12 cellular contexts compared by ENCODE assay signal in genomic region chr22:35043251-35043931, GRCh38. TPM values are rescaled to one million over a fixed set of nuclear protein-coding genes. Genes with fewer than 3 reads are reported as not detected.
DNase-seq lines count a peak whose midpoint lies in the region; ATAC-seq and TF ChIP-seq lines count a peak whose summit lies in the region.
"Had no signal": no experiment of that assay in that cellular context is flagged by ENCODE, and none has a peak within 500 bp of the region (broad histone marks: within the 10 kb centered on the region; RNA-seq: fewer than 3 reads in every experiment).

No MANE protein-coding gene starts in this region.

- H2AFZ ChIP-seq in OCI-LY3 (ENCODE audit: low read depth, low read length), result no peak overlapping the region

- no peak overlapping the region for H3K9ac ChIP-seq in OCI-LY3 (ENCODE audit: low read length)

- no peaks in the 10 kb centered on the region for H3K79me2 ChIP-seq in DOHH2 (ENCODE audit: control insufficient read depth, low read length)
- H3K79me2 ChIP-seq in OCI-LY3 (ENCODE audit: low read length), result no peaks in the 10 kb centered on the region

- ATAC-seq in GM18873 (IDR thresholded peaks at IDR 0.05; ENCODE audit: low FRiP score, unreplicated experiment) (no peak), GM18519 (IDR thresholded peaks at IDR 0.05; ENCODE audit: low FRiP score, unreplicated experiment) (no peak)

- peaks cover 54% of the 10 kb centered on the region for H3K4me1 ChIP-seq in DOHH2 (ENCODE audit: control insufficient read depth, low read length)
- H3K4me1 ChIP-seq in OCI-LY3 (ENCODE audit: low read length), result peaks cover 18% of the 10 kb centered on the region; the same call in 1 of the 2 replicates
- H3K4me1 ChIP-seq: SJSA1 had no signal

- H3K27ac ChIP-seq in DOHH2 (ENCODE audit: low read depth, low read length) (peak overlapping the region; percentile 91), OCI-LY3 (ENCODE audit: low read length) (no peak overlapping the region)
- H3K27ac ChIP-seq: SJSA1 had no signal

- no peaks in the 10 kb centered on the region for H4K20me1 ChIP-seq in DOHH2 (ENCODE audit: control insufficient read depth, insufficient read depth, low read depth, low read length)
- H4K20me1 ChIP-seq in OCI-LY3 (ENCODE audit: insufficient read depth, low read length), result no peaks in the 10 kb centered on the region

- TF ChIP-seq CTCF in DOHH2 (IDR thresholded peaks at IDR 0.05; ENCODE audit: low read depth, low read length, poor library complexity, severe bottlenecking) (peak; percentile 76), OCI-LY3 (IDR thresholded peaks at IDR 0.05; ENCODE audit: low read depth, low read length) (peak; percentile 83), epithelial cell of proximal tubule (conservative IDR thresholded peaks at IDR 0.05; ENCODE audit: low read depth, low read length) (peak; percentile 51)

- H3K4me2 ChIP-seq in DOHH2 (ENCODE audit: low read length) (peak overlapping the region; percentile 70), OCI-LY3 (ENCODE audit: low read length) (no peak overlapping the region)

- H3K36me3 ChIP-seq in DOHH2 (ENCODE audit: control insufficient read depth, low read length) (no peaks in the 10 kb centered on the region), OCI-LY3 (replicated peaks; ENCODE audit: low read depth, low read length) (peaks cover 3% of the 10 kb centered on the region)
- H3K36me3 ChIP-seq: SJSA1 had no signal

- H3F3A ChIP-seq in DOHH2 (ENCODE audit: control insufficient read depth, insufficient read depth), result peaks cover 22% of the 10 kb centered on the region

- H3K4me3 ChIP-seq in DOHH2 (ENCODE audit: low read length) (no peak overlapping the region), OCI-LY3 (ENCODE audit: low read length) (no peak overlapping the region), epithelial cell of proximal tubule (ENCODE audit: low read depth, low read length) (no peak overlapping the region)
- H3K4me3 ChIP-seq: SJSA1 had no signal

- H3K9me3 ChIP-seq in DOHH2 (ENCODE audit: control insufficient read depth, insufficient read depth, low read length), result no peaks in the 10 kb centered on the region
- no peaks in the 10 kb centered on the region for H3K9me3 ChIP-seq in OCI-LY3 (ENCODE audit: insufficient read depth, low read length)
- H3K9me3 ChIP-seq: SJSA1 had no signal

- no peaks in the 10 kb centered on the region for H3K9me2 ChIP-seq in DOHH2 (replicated peaks; ENCODE audit: control insufficient read depth, low read length)

- DNase-seq in GM19238 (ENCODE audit: insufficient read length, low spot score) (peak; percentile 27), epithelial cell of proximal tubule (ENCODE audit: low read depth) (no peak), NCI-H2171 (lab: John Stamatoyannopoulos, UW) (no peak), NCI-H748 treated with DMSO at 0.1 percent for 48 hours (lab: John Stamatoyannopoulos, UW) (no peak)
- DNase-seq: amygdala, Calu3, NCI-H187 treated with DMSO at 0.1 percent for 48 hours had no signal

- H3K27me3 ChIP-seq in DOHH2 (ENCODE audit: control insufficient read depth, low read length) (no peaks in the 10 kb centered on the region), OCI-LY3 (ENCODE audit: low read depth, low read length) (peaks cover 30% of the 10 kb centered on the region)
- H3K27me3 ChIP-seq: SJSA1 had no signal

RNA-seq across cellular contexts. Expression of gene ISX, which starts 22.6 kb away (rescaled TPM):
- not detected in 2 replicates for total RNA-seq in epithelial cell of proximal tubule
- total RNA-seq: Calu3, SJSA1 had no signal
